ENCODE assay signal across 14 cellular contexts in genomic region chr17:38447502-38448095, GRCh38. TPM values are rescaled to one million over a fixed set of nuclear protein-coding genes. Genes with fewer than 3 reads are reported as not detected.
DNase-seq lines count a peak whose midpoint lies in the region; FAIRE-seq and TF ChIP-seq lines count a peak whose summit lies in the region.
"Had no signal": no experiment of that assay in that cellular context is flagged by ENCODE, and none has a peak within 500 bp of the region (broad histone marks: within the 10 kb centered on the region; RNA-seq: fewer than 3 reads in every experiment).

No MANE protein-coding gene starts in this region.

- H3K4me1 ChIP-seq in endothelial cell of umbilical vein (ENCODE audit: control insufficient read depth, extremely low read depth, insufficient read depth, low read length), result peaks cover 56% of the 10 kb centered on the region

- H3K9me3 Mint-ChIP-seq in osteocyte (ENCODE audit: unreplicated experiment), result no peaks in the 10 kb centered on the region
- H3K9me3 Mint-ChIP-seq: activated T-helper 2 cell treated with anti-CD3 and anti-CD28 coated beads, Interferon-gamma antibody, Interleukin-2, Interleukin-4, amounts not matched to agents 10 μg/mL and 5 μg/mL and 100 μg/mL, durations not matched to agents 14 hours and 24 hours and 36 hours; central memory CD8-positive, alpha-beta T cell; memory B cell had no signal

- H2AFZ ChIP-seq in endothelial cell of umbilical vein (ENCODE audit: low read depth, low read length), result no peak overlapping the region

- H3K27ac ChIP-seq in endothelial cell of umbilical vein (ENCODE audit: insufficient read depth, low read depth, low read length) (peak overlapping the region; percentile 73), coronary artery (peak overlapping the region in 1 of 2 donors; percentile 7)

- H3K9me3 ChIP-seq in endothelial cell of umbilical vein (replicated peaks; ENCODE audit: control insufficient read depth, insufficient read depth, low read length), result no peaks in the 10 kb centered on the region
- H3K9me3 ChIP-seq: gastrocnemius medialis had no signal

- FAIRE-seq in endothelial cell of umbilical vein (lab: Jason Lieb, UNC), result no peak
- FAIRE-seq in H54 (lab: Jason Lieb, UNC), result no peak

- H3K27me3 Mint-ChIP-seq in osteocyte (ENCODE audit: unreplicated experiment), result no peaks in the 10 kb centered on the region

- H3K4me2 ChIP-seq in endothelial cell of umbilical vein (ENCODE audit: insufficient read depth, low read length), result no peak overlapping the region

- H3K27ac Mint-ChIP-seq in osteocyte (ENCODE audit: unreplicated experiment), result peak overlapping the region; percentile 83
- H3K27ac Mint-ChIP-seq: activated T-helper 2 cell treated with anti-CD3 and anti-CD28 coated beads, Interferon-gamma antibody, Interleukin-2, Interleukin-4, amounts not matched to agents 10 μg/mL and 5 μg/mL and 100 μg/mL, durations not matched to agents 14 hours and 24 hours and 36 hours; memory B cell had no signal

- intact Hi-C loops in endothelial cell of umbilical vein (cut with micrococcal nuclease), result no loop called here

- H3K9ac ChIP-seq in endothelial cell of umbilical vein (replicated peaks; ENCODE audit: extremely low read depth, insufficient read depth, low read length), result peak overlapping the region; percentile 19

- in situ Hi-C loops in KBM-7 (cut with MboI; ENCODE audit: low pct_unique_long_range_greater_than_20kb, low sequenced_read_pairs), result no loop called here

- no peaks in the 10 kb centered on the region for H3K36me3 ChIP-seq in endothelial cell of umbilical vein (ENCODE audit: control insufficient read depth in 2 of 2, extremely low read depth in 1 of 2, insufficient read depth in 2 of 2, low read length in 2 of 2)
- H3K36me3 ChIP-seq: gastrocnemius medialis had no signal

- H3K36me3 Mint-ChIP-seq in osteocyte (ENCODE audit: unreplicated experiment), result no peaks in the 10 kb centered on the region
- H3K36me3 Mint-ChIP-seq: memory B cell had no signal

- BruUV-seq in endothelial cell of umbilical vein (replicated peaks; lab: Mats Ljungman, UMichigan), result no TSS peak

- CTCF ChIA-PET in endothelial cell of umbilical vein (lab: Charles Lee), result interaction anchor here (0.7 to 1.4 kb wide), 6 partner anchors 8 to 24 kb away, joined by 3 to 14 read pairs (median 4); no protein-coding TSS in a partner anchor
- CTCF ChIA-PET in HEK293T (lab: Yijun Ruan, JAX), result interaction anchor here (1.6 kb wide), 1 partner anchor 28 kb away, joined by 4 read pairs; no protein-coding TSS in a partner anchor

- peaks cover 76% of the 10 kb centered on the region for H3K4me1 Mint-ChIP-seq in osteocyte (ENCODE audit: unreplicated experiment)
- H3K4me1 Mint-ChIP-seq: memory B cell had no signal

- no peaks in the 10 kb centered on the region for H4K20me1 ChIP-seq in endothelial cell of umbilical vein (replicated peaks; ENCODE audit: control insufficient read depth, extremely low read depth, insufficient read depth, low read length)

- no peaks in the 10 kb centered on the region for H3K9me1 ChIP-seq in endothelial cell of umbilical vein (replicated peaks; ENCODE audit: control insufficient read depth, extremely low read depth, insufficient read depth, low read length)

- dilution Hi-C loops in endothelial cell of umbilical vein (cut with MboI; ENCODE audit: extremely low pct_ligation_motif_present, low sequenced_read_pairs), result no loop called here

- no peak overlapping the region for H3K4me3 Mint-ChIP-seq in osteocyte (ENCODE audit: unreplicated experiment)
- H3K4me3 Mint-ChIP-seq: central memory CD8-positive, alpha-beta T cell; memory B cell had no signal

- no peaks in the 10 kb centered on the region for H3K27me3 ChIP-seq in endothelial cell of umbilical vein (ENCODE audit: control insufficient read depth in 2 of 2, insufficient read depth in 2 of 2, low read length in 2 of 2)
- H3K27me3 ChIP-seq: gastrocnemius medialis had no signal

- peaks cover 67% of the 10 kb centered on the region for H3K79me2 ChIP-seq in endothelial cell of umbilical vein (ENCODE audit: control insufficient read depth, insufficient read depth, low read length)

- TF ChIP-seq CTCF in endothelial cell of umbilical vein (IDR thresholded peaks at IDR 0.05; ENCODE audit: extremely low read depth in 1 of 2, insufficient read depth in 1 of 2, low read depth in 1 of 2, low read length in 2 of 2) (no peak), osteocyte (IDR thresholded peaks at IDR 0.05) (no peak), coronary artery (IDR thresholded peaks at IDR 0.05) (no peak)

- TF ChIP-seq POLR2A in endothelial cell of umbilical vein (IDR thresholded peaks at IDR 0.05; ENCODE audit: low read depth, low read length) (no peak), H54 (IDR thresholded peaks at IDR 0.05; ENCODE audit: low read depth, low read length) (no peak)

- H3K4me3 ChIP-seq in endothelial cell of umbilical vein (replicated peaks in 1 of 3; ENCODE audit: insufficient read depth in 1 of 3, low read depth in 1 of 3, low read length in 3 of 3) (no peak overlapping the region), coronary artery (no peak overlapping the region)
- H3K4me3 ChIP-seq: gastrocnemius medialis had no signal

- peak; percentile 73 for DNase-seq in DMS79 treated with DMSO at 0.1 percent for 48 hours (lab: John Stamatoyannopoulos, UW)
- DNase-seq in KBM-7, result peak; percentile 44
- peak; percentile 36 for DNase-seq in endothelial cell of umbilical vein (ENCODE audit: low read depth, low spot score)
- no peak for DNase-seq in osteocyte (ENCODE audit: extremely low spot score, unreplicated experiment)
- DNase-seq in NCI-H1048 (lab: John Stamatoyannopoulos, UW), result no peak
- DNase-seq in HEK293T (ENCODE audit: extremely low spot score), result no peak
- no peak for DNase-seq in coronary artery (ENCODE audit: low spot score)
- DNase-seq in H54 (ENCODE audit: insufficient read length, low spot score), result no peak
- DNase-seq: activated CD4-positive, CD25-positive, alpha-beta regulatory T cell; DMS 273 treated with DMSO at 0.1 percent for 48 hours; gastrocnemius medialis had no signal

- POLR2A ChIA-PET in endothelial cell of umbilical vein (lab: Charles Lee) (no interaction called here), HEK293T (lab: Yijun Ruan, JAX) (no interaction called here)

TF ChIP-seq in endothelial cell of umbilical vein, 7 proteins besides CTCF, POLR2A, EP300 and RAD21:
- TF ChIP-seq POLR2AphosphoS5 (IDR thresholded peaks at IDR 0.05; ENCODE audit: insufficient read depth, low read depth, low read length), result no peak
- TF ChIP-seq FOS (IDR thresholded peaks at IDR 0.05; ENCODE audit: borderline replicate concordance, insufficient read depth, low read length), result no peak
- no peak for TF ChIP-seq JUN (IDR thresholded peaks at IDR 0.05; ENCODE audit: borderline replicate concordance, insufficient read depth, insufficient read length, low read depth)
- no peak for TF ChIP-seq EZH2 (IDR thresholded peaks at IDR 0.05; ENCODE audit: borderline replicate concordance, low read depth, low read length, severe bottlenecking)
- no peak for TF ChIP-seq MAX (IDR thresholded peaks at IDR 0.05; ENCODE audit: insufficient read depth, insufficient read length)
- no peak for TF ChIP-seq GATA2 (IDR thresholded peaks at IDR 0.05; ENCODE audit: insufficient read depth, insufficient read length, low read depth, low read length)
- no peak for TF ChIP-seq MYC (IDR thresholded peaks at IDR 0.05; ENCODE audit: low read depth, low read length)

TF ChIP-seq in HEK293T, 16 proteins besides CTCF, POLR2A, EP300 and RAD21:
- TF ChIP-seq PKNOX1 (IDR thresholded peaks at IDR 0.05) (no peak), TARDBP (IDR thresholded peaks at IDR 0.05) (no peak), FOXK2 (IDR thresholded peaks at IDR 0.05) (no peak), CTBP1 (IDR thresholded peaks at IDR 0.05; ENCODE audit: borderline replicate concordance) (no peak)

RNA-seq across cellular contexts. Expression of gene ARHGAP23, which starts 19.3 kb away (rescaled TPM):
- total RNA-seq in endothelial cell of umbilical vein (152 and 190 TPM in 2 replicates), osteocyte (165 and 177 TPM in 2 replicates)
- 22.3 and 25.4 TPM in 2 replicates for polyA plus RNA-seq in endothelial cell of umbilical vein
- 22.9 and 25.3 TPM in 2 replicates for polyA plus RNA-seq in endothelial cell of umbilical vein (2011; cell fraction: cytosol; rRNA removed)
- 53.1 and 59.2 TPM in 2 replicates for polyA plus RNA-seq in endothelial cell of umbilical vein (2011; cell fraction: nucleus; rRNA removed)
- polyA plus RNA-seq in endothelial cell of umbilical vein (2012), result 49.6 and 59.2 TPM in 2 replicates
- 42.0 and 76.2 TPM in 2 replicates for polyA minus RNA-seq in endothelial cell of umbilical vein
- 23.5 TPM for polyA minus RNA-seq in endothelial cell of umbilical vein (2011; cell fraction: cytosol; rRNA and poly(A)+ RNA removed)
- 63.5 and 75.4 TPM in 2 replicates for polyA minus RNA-seq in endothelial cell of umbilical vein (2011; cell fraction: nucleus; rRNA and poly(A)+ RNA removed)

Comparison
In these comparisons a context has a peak if more than half of its experiments do, and no peak if none do; other contexts are left out.
1. DNase-seq: peak in DMS79 treated with DMSO at 0.1 percent for 48 hours (single experiment), KBM-7 (single experiment) and endothelial cell of umbilical vein (single experiment); none in osteocyte (single experiment), NCI-H1048 (single experiment), HEK293T (single experiment), coronary artery (single experiment) and H54 (single experiment).